In the genomic region with DNA sequence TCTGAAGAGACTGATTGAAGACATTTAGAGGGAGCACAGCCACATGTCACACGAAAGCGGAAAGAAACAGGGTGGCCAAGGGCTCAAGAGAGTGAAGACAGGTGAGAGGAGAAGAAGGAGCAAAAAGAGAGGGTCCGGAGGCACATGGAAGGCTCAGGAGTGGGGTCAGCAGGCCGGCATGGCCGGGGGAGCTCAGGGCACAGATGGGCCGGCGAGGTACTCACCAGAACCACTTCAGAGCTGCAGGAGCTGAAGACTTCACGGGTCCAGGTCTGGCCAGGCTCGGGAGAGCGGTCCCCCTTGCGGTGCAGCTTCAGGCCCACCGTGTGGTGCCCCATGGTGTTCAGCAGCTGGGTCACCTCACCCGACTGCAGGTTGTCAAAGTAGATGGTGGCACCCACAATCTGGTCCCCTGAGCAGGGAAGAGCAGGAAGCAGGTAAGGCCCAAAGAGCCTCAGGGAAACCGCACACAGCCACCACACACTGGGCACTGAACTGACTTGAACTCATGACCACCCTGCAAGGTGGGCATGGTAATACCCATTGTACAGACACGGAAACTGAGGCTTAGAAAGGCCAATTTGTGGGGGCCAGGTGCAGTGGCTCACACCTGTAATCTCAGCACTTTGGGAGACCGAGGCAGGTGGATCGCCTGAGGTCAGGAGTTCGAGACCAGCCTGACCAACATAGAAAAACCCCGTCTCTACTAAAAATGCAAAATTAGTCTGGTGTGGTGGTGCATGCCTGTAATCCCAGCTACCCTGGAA, we compare ENCODE assay signal across 28 cellular contexts. TPM values are rescaled to one million over a fixed set of nuclear protein-coding genes. Genes with fewer than 3 reads are reported as not detected.
DNase-seq lines count a peak whose midpoint lies in the region; ATAC-seq, FAIRE-seq and TF ChIP-seq lines count a peak whose summit lies in the region.
"Had no signal": no experiment of that assay in that cellular context is flagged by ENCODE, and none has a peak within 500 bp of the region (broad histone marks: within the 10 kb centered on the region; RNA-seq: fewer than 3 reads in every experiment).

No MANE protein-coding gene starts in this region.

- H3K36me3 ChIP-seq in CD8-positive, alpha-beta memory T cell (ENCODE audit: insufficient read depth, low read length) = peaks cover 50% of the 10 kb centered on the region
- H3K36me3 ChIP-seq in H7 (replicated peaks; ENCODE audit: control insufficient read depth, insufficient read depth, low read length) = no peaks in the 10 kb centered on the region
- peaks cover 50% of the 10 kb centered on the region; the same call in 1 of the 3 replicates for H3K36me3 ChIP-seq in K562 (ENCODE audit: control insufficient read depth, insufficient read depth, low read length)
- peaks cover 74% of the 10 kb centered on the region for H3K36me3 ChIP-seq in osteoblast (ENCODE audit: insufficient read depth, low read length)

- H3K9me1 ChIP-seq in K562 (ENCODE audit: control insufficient read depth, insufficient read depth, low read length) = peaks cover 2% of the 10 kb centered on the region

- no peak overlapping the region for H3K27ac ChIP-seq in CD8-positive, alpha-beta memory T cell (ENCODE audit: low read depth, low read length)
- H3K27ac ChIP-seq in K562 (ENCODE audit: extremely low read depth, low read depth, low read length) = no peak overlapping the region
- H3K27ac ChIP-seq in osteoblast (ENCODE audit: low read depth, low read length) = peak overlapping the region; percentile 28
- H3K27ac ChIP-seq: BLaER1 treated with 17β-estradiol and CSF1 and Interleukin-3, amounts not matched to agents 10 nM and 100 nM; left lung; prostate gland; SK-N-MC had no signal

- H3K4me2 ChIP-seq in K562 (ENCODE audit: insufficient read depth, low read length) = no peak overlapping the region
- H3K4me2 ChIP-seq in osteoblast (ENCODE audit: insufficient read depth, low read length) = no peak overlapping the region

- intact Hi-C loops in K562 (cut with micrococcal nuclease) = no loop called here

- no peak for TF ChIP-seq EP300 in K562 (IDR thresholded peaks at IDR 0.05; ENCODE audit: low read length)

- H3K9ac ChIP-seq in K562 (ENCODE audit: insufficient read depth in 1 of 2, low read depth in 2 of 2, low read length in 2 of 2) = peak overlapping the region in 1 of 2 experiments; percentile 56; a peak in 1 of 4 replicates
- H3K9ac ChIP-seq: BLaER1 treated with 17β-estradiol and CSF1 and Interleukin-3, amounts not matched to agents 10 nM and 100 nM had no signal

- H3K4me3 Mint-ChIP-seq in CD8-positive, alpha-beta memory T cell = peak overlapping the region in 1 of 7 donors; percentile 78
- H3K4me3 Mint-ChIP-seq: activated CD8-positive, alpha-beta T cell treated with anti-CD3 and anti-CD28 coated beads, Interleukin-2, amount 10 ng/mL, durations not matched to agents 7 days and 5 days; activated naive CD8-positive, alpha-beta T cell treated with anti-CD3 and anti-CD28 coated beads for 36 hours; T-helper 1 cell treated with Interleukin-12 subunit alpha and Interleukin-12 subunit beta and Interleukin-4 antibody, amounts not matched to agents 30 μg/mL and 1 μg/mL, for 36 hours had no signal

- WGBS in K562 (ENCODE audit: insufficient coverage, low coverage, missing lambda C conversion rate) = 78% methylated on average over 18 of the region's 19 CpGs

- H2AFZ ChIP-seq in K562 (ENCODE audit: low read depth, low read length) (no peak overlapping the region), osteoblast (ENCODE audit: low read length) (no peak overlapping the region)

- no peak for FAIRE-seq in K562 (lab: Jason Lieb, UNC)
- FAIRE-seq: bronchial epithelial cell, colon, islet of Langerhans had no signal

- peaks cover 12 to 82% (median 23%) of the 10 kb centered on the region in 3 donors for H3K36me3 Mint-ChIP-seq in CD8-positive, alpha-beta memory T cell

- no peak for DNase-seq in CD8-positive, alpha-beta memory T cell
- DNase-seq in H7 (peak; percentile 43), K562 (ENCODE audit: extremely low read depth in 1 of 4, low spot score in 3 of 4) (no peak), osteoblast (ENCODE audit: insufficient read length, low spot score, missing footprints) (peak; percentile 55), NCI-H345 treated with DMSO at 0.1 percent for 48 hours (lab: John Stamatoyannopoulos, UW; ENCODE audit: unreplicated experiment) (no peak)
- no peak for DNase-seq in effector CD8-positive, alpha-beta T cell (lab: John Stamatoyannopoulos, UW)
- DNase-seq: activated CD4-positive, CD25-positive, alpha-beta regulatory T cell treated with anti-CD3 and anti-CD28 coated beads, Interleukin-2, amount 50 U/mL, for 72 hours; activated CD8-positive, alpha-beta T cell treated with anti-CD3 and anti-CD28 coated beads, Interleukin-2, amount 10 ng/mL, durations not matched to agents 7 days and 5 days; activated effector memory CD4-positive, alpha-beta T cell treated with Interleukin-2 at 50 U/mL for 16 hours; activated naive CD8-positive, alpha-beta T cell treated with anti-CD3 and anti-CD28 coated beads for 36 hours; effector memory CD4-positive, alpha-beta T cell; glutamatergic neuron; left lung; NCI-H1092; NCI-H2171 treated with DMSO at 0.1 percent for 48 hours; OCI-M1; stimulated activated CD4-positive, alpha-beta T cell treated with anti-CD3 and anti-CD28 coated beads, Interleukin-15, amount 100 ng/mL, for 24 hours; stimulated activated CD4-positive, alpha-beta T cell treated with anti-CD3 and anti-CD28 coated beads, Interleukin-4, amount 100 ng/mL, for 4 hours; substantia nigra; trophoblast cell had no signal

- CTCF ChIA-PET in CD8-positive, alpha-beta memory T cell (lab: Charles Lee) = interaction anchor here (0.7 to 2.7 kb wide), 3 partner anchors 8 to 139 kb away, joined by 3 to 11 read pairs (median 3); no protein-coding TSS in a partner anchor
- CTCF ChIA-PET in K562 (lab: Yijun Ruan, JAX; ENCODE audit: low intra/inter-chr PET ratio) = no interaction called here

- H3K27me3 ChIP-seq in CD8-positive, alpha-beta memory T cell (ENCODE audit: insufficient read depth, low read length, poor library complexity, severe bottlenecking) = no peaks in the 10 kb centered on the region
- H3K27me3 ChIP-seq in H7 (ENCODE audit: control insufficient read depth, insufficient read depth, low read length) = no peaks in the 10 kb centered on the region
- no peaks in the 10 kb centered on the region for H3K27me3 ChIP-seq in K562 (ENCODE audit: control insufficient read depth in 2 of 2, insufficient read depth in 2 of 2, low read length in 2 of 2)
- H3K27me3 ChIP-seq in osteoblast (ENCODE audit: insufficient read depth, low read length) = no peaks in the 10 kb centered on the region
- H3K27me3 ChIP-seq: BLaER1 treated with 17β-estradiol and CSF1 and Interleukin-3, amounts not matched to agents 10 nM and 100 nM; left lung had no signal

- no TSS peak for BruUV-seq in K562 (replicated peaks; lab: Mats Ljungman, UMichigan)

- in situ Hi-C loops in K562 (cut with MboI) = no loop called here

- H3K9me3 ChIP-seq in CD8-positive, alpha-beta memory T cell (ENCODE audit: low read length) = no peaks in the 10 kb centered on the region
- no peaks in the 10 kb centered on the region for H3K9me3 ChIP-seq in K562 (replicated peaks; ENCODE audit: control insufficient read depth, insufficient read depth, low read depth, low read length)
- no peaks in the 10 kb centered on the region for H3K9me3 ChIP-seq in osteoblast (ENCODE audit: low read depth, low read length)
- H3K9me3 ChIP-seq: BLaER1 treated with 17β-estradiol and CSF1 and Interleukin-3, amounts not matched to agents 10 nM and 100 nM; left lung; prostate gland had no signal

- H3K9me3 Mint-ChIP-seq in CD8-positive, alpha-beta memory T cell = no peaks in the 10 kb centered on the region
- H3K9me3 Mint-ChIP-seq: activated naive CD8-positive, alpha-beta T cell treated with anti-CD3 and anti-CD28 coated beads for 36 hours; T-helper 1 cell treated with Interleukin-12 subunit alpha and Interleukin-12 subunit beta and Interleukin-4 antibody, amounts not matched to agents 30 μg/mL and 1 μg/mL, for 36 hours had no signal

- TF ChIP-seq POLR2A in K562 (conservative IDR thresholded peaks at IDR 0.05) = no peak

- H3K4me1 Mint-ChIP-seq in CD8-positive, alpha-beta memory T cell = peaks cover 49 to 77% (median 64%) of the 10 kb centered on the region in 3 donors

- TF ChIP-seq RAD21 in K562 (CRISPR knock-in tag; conservative IDR thresholded peaks at IDR 0.05 in 1 of 2, IDR thresholded peaks at IDR 0.05 in 1 of 2) = no peak

- TF ChIP-seq CTCF in K562 (IDR thresholded peaks at IDR 0.05 in 2 of 3, conservative IDR thresholded peaks at IDR 0.05 in 1 of 3; ENCODE audit: insufficient read depth in 2 of 3, low read depth in 1 of 3, low read length in 3 of 3) (no peak), osteoblast (IDR thresholded peaks at IDR 0.05; ENCODE audit: extremely low read depth, low read depth, low read length) (no peak)

- no peak overlapping the region for H3K4me3 ChIP-seq in CD8-positive, alpha-beta memory T cell (ENCODE audit: low read length)
- H3K4me3 ChIP-seq in H7 (ENCODE audit: insufficient read depth, low read depth, low read length) (no peak overlapping the region), K562 (no peak overlapping the region), osteoblast (ENCODE audit: insufficient read depth, low read length) (no peak overlapping the region)
- H3K4me3 ChIP-seq: BLaER1 treated with 17β-estradiol and CSF1 and Interleukin-3, amounts not matched to agents 10 nM and 100 nM; left lung; prostate gland; SK-N-MC had no signal

- H3K79me2 ChIP-seq in K562 (ENCODE audit: control insufficient read depth, insufficient read depth, low read length) = peaks cover 24% of the 10 kb centered on the region
- H3K79me2 ChIP-seq in osteoblast (ENCODE audit: insufficient read depth, low read length) = peaks cover 99% of the 10 kb centered on the region

- H3K27me3 Mint-ChIP-seq in CD8-positive, alpha-beta memory T cell = peaks cover 0 to 2% of the 10 kb centered on the region in 2 donors
- H3K27me3 Mint-ChIP-seq: activated naive CD8-positive, alpha-beta T cell treated with anti-CD3 and anti-CD28 coated beads for 36 hours had no signal

- ATAC-seq in K562 (no peak), HG03442 (IDR thresholded peaks at IDR 0.05; ENCODE audit: unreplicated experiment) (no peak)
- ATAC-seq: activated CD8-positive, alpha-beta T cell treated with anti-CD3 and anti-CD28 coated beads, Interleukin-2, amount 10 ng/mL, durations not matched to agents 7 days and 5 days; left lung had no signal

- peak overlapping the region in 7 of 8 donors; percentile 7 to 94 (median 74) for H3K27ac Mint-ChIP-seq in CD8-positive, alpha-beta memory T cell
- H3K27ac Mint-ChIP-seq: activated CD8-positive, alpha-beta T cell treated with anti-CD3 and anti-CD28 coated beads, Interleukin-2, amount 10 ng/mL, durations not matched to agents 7 days and 5 days; activated naive CD8-positive, alpha-beta T cell treated with anti-CD3 and anti-CD28 coated beads for 36 hours; T-helper 1 cell treated with Interleukin-12 subunit alpha and Interleukin-12 subunit beta and Interleukin-4 antibody, amounts not matched to agents 30 μg/mL and 1 μg/mL, for 36 hours had no signal

- peaks cover 22% of the 10 kb centered on the region for H3K4me1 ChIP-seq in CD8-positive, alpha-beta memory T cell (ENCODE audit: insufficient read depth, low read length)
- peaks cover 19 to 24% of the 10 kb centered on the region in 2 experiments for H3K4me1 ChIP-seq in K562 (replicated peaks in 1 of 2; ENCODE audit: control insufficient read depth in 2 of 2, insufficient read depth in 2 of 2, low read length in 2 of 2)
- peaks cover 30% of the 10 kb centered on the region for H3K4me1 ChIP-seq in osteoblast (ENCODE audit: insufficient read depth, low read length)

- no peaks in the 10 kb centered on the region; the same call in none of the 2 replicates for H4K20me1 ChIP-seq in K562 (replicated peaks; ENCODE audit: control insufficient read depth, insufficient read depth, low read length)
- peaks cover 93% of the 10 kb centered on the region for H4K20me1 ChIP-seq in osteoblast (ENCODE audit: insufficient read depth, low read length)

- POLR2A ChIA-PET in CD8-positive, alpha-beta memory T cell (lab: Charles Lee) = interaction anchor here (0.5 kb wide), 1 partner anchor 48 kb away, joined by 6 read pairs; no protein-coding TSS in a partner anchor
- POLR2A ChIA-PET in K562 (lab: Yijun Ruan, JAX) = interaction anchor here (1.2 to 1.5 kb wide), 3 partner anchors 9 to 35 kb away, joined by 3 to 7 read pairs (median 5); no protein-coding TSS in a partner anchor

RNA-seq across cellular contexts. Expression of gene AHNAK, which starts 11.6 kb away (rescaled TPM):
- 100 to 1,000 TPM; 187 to 193 TPM for total RNA-seq in CD8-positive, alpha-beta memory T cell
- polyA plus RNA-seq in CD8-positive, alpha-beta memory T cell = 125 TPM
- total RNA-seq in H7 (2014; rRNA removed; shearing (Covaris generic)) = 8.3 and 11.2 TPM in 2 replicates
- total RNA-seq in K562 (2011; cell fraction: chromatin; rRNA removed; ENCODE audit: low replicate concordance) = 39.7 and 135 TPM in 2 replicates
- total RNA-seq in K562 (2011; cell fraction: nucleolus; rRNA removed) = 22.0 and 31.1 TPM in 2 replicates
- 33.6 and 34.6 TPM in 2 replicates for total RNA-seq in K562 (2011; cell fraction: nucleoplasm; rRNA removed)
- 66.4 and 75.0 TPM in 2 replicates for total RNA-seq in K562 (2014; rRNA removed)
- total RNA-seq in K562 (2014; rRNA removed; fragmentation: Illumina TruSeq; extraction: Trizol) = 44.1 and 45.1 TPM in 2 replicates
- total RNA-seq in K562 (2015; rRNA removed; fragmentation: Illumina TruSeq; extraction: Trizol) = 71.3 and 71.7 TPM in 2 replicates
- 89.2 and 89.7 TPM in 2 replicates for total RNA-seq in K562 (2021)
- polyA plus RNA-seq in K562 (2011; rRNA removed) = 17.6 and 33.5 TPM in 2 replicates
- 5.7 and 18.0 TPM in 2 replicates for polyA plus RNA-seq in K562 (2011; cell fraction: cytosol; rRNA removed)
- 53.7 and 161 TPM in 2 replicates for polyA plus RNA-seq in K562 (2011; cell fraction: nucleus; rRNA removed)
- 43.6 and 58.2 TPM in 2 replicates for polyA plus RNA-seq in K562 (2012)
- 35.3 and 45.0 TPM in 2 replicates for polyA plus RNA-seq in K562 (2014; fragmentation: Illumina TruSeq; extraction: Trizol)
- 1 to 10 TPM; 1.5 to 2.5 TPM for polyA plus RNA-seq in K562 (2014; fragmentation: Nextera tagmentation; extraction: Ambion mirVana)
- polyA plus RNA-seq in K562 (2014; rRNA removed) = 26.0 and 30.1 TPM in 2 replicates
- 82.9 and 138 TPM in 2 replicates for polyA minus RNA-seq in K562 (2011; rRNA and poly(A)+ RNA removed)
- polyA minus RNA-seq in K562 (2011; cell fraction: cytosol; rRNA and poly(A)+ RNA removed) = 55.4 and 84.5 TPM in 2 replicates
- 20.5 and 109 TPM in 2 replicates for polyA minus RNA-seq in K562 (2011; cell fraction: nucleus; rRNA and poly(A)+ RNA removed)
- 646 and 720 TPM in 2 replicates for total RNA-seq in osteoblast

RNA-seq across cellular contexts. Expression of gene EEF1G, which starts 38.7 kb away (rescaled TPM):
- 1,000 to 10,000 TPM; 1,800 to 1,846 TPM for total RNA-seq in CD8-positive, alpha-beta memory T cell
- 1,157 TPM for polyA plus RNA-seq in CD8-positive, alpha-beta memory T cell
- 1,781 and 1,948 TPM in 2 replicates for total RNA-seq in H7 (2014; rRNA removed; shearing (Covaris generic))
- total RNA-seq in K562 (2011; cell fraction: chromatin; rRNA removed; ENCODE audit: low replicate concordance) = 157 and 277 TPM in 2 replicates
- 471 and 476 TPM in 2 replicates for total RNA-seq in K562 (2011; cell fraction: nucleolus; rRNA removed)
- total RNA-seq in K562 (2011; cell fraction: nucleoplasm; rRNA removed) = 624 and 1,167 TPM in 2 replicates
- 2,058 and 2,269 TPM in 2 replicates for total RNA-seq in K562 (2014; rRNA removed)
- 1,872 and 2,117 TPM in 2 replicates for total RNA-seq in K562 (2014; rRNA removed; fragmentation: Illumina TruSeq; extraction: Trizol)
- 2,017 and 2,035 TPM in 2 replicates for total RNA-seq in K562 (2015; rRNA removed; fragmentation: Illumina TruSeq; extraction: Trizol)
- total RNA-seq in K562 (2021) = 1,822 and 1,912 TPM in 2 replicates
- polyA plus RNA-seq in K562 (2011; rRNA removed) = 2,098 and 2,266 TPM in 2 replicates
- polyA plus RNA-seq in K562 (2011; cell fraction: cytosol; rRNA removed) = 2,402 and 2,852 TPM in 2 replicates
- polyA plus RNA-seq in K562 (2011; cell fraction: nucleus; rRNA removed) = 1,113 and 1,374 TPM in 2 replicates
- 1,964 and 2,831 TPM in 2 replicates for polyA plus RNA-seq in K562 (2012)
- polyA plus RNA-seq in K562 (2014; fragmentation: Illumina TruSeq; extraction: Trizol) = 1,982 and 2,349 TPM in 2 replicates
- 1,000 to 10,000 TPM in 1 of 2 experiments, 100 to 1,000 TPM in 1; 985 to 1,460 TPM for polyA plus RNA-seq in K562 (2014; fragmentation: Nextera tagmentation; extraction: Ambion mirVana)
- polyA plus RNA-seq in K562 (2014; rRNA removed) = 1,633 and 1,674 TPM in 2 replicates
- 1,497 and 1,545 TPM in 2 replicates for polyA minus RNA-seq in K562 (2011; rRNA and poly(A)+ RNA removed)
- 1,399 and 1,500 TPM in 2 replicates for polyA minus RNA-seq in K562 (2011; cell fraction: cytosol; rRNA and poly(A)+ RNA removed)
- polyA minus RNA-seq in K562 (2011; cell fraction: nucleus; rRNA and poly(A)+ RNA removed) = 145 and 316 TPM in 2 replicates
- 1,004 and 1,049 TPM in 2 replicates for total RNA-seq in osteoblast

RNA-seq across cellular contexts. Expression of gene TUT1, which starts 56.4 kb away (rescaled TPM):
- total RNA-seq in CD8-positive, alpha-beta memory T cell = 10 to 100 TPM; 30.8 to 32.7 TPM
- polyA plus RNA-seq in CD8-positive, alpha-beta memory T cell = 13.7 TPM
- 25.8 and 29.4 TPM in 2 replicates for total RNA-seq in H7 (2014; rRNA removed; shearing (Covaris generic))
- 47.7 and 72.1 TPM in 2 replicates for total RNA-seq in K562 (2011; cell fraction: chromatin; rRNA removed; ENCODE audit: low replicate concordance)
- total RNA-seq in K562 (2011; cell fraction: nucleolus; rRNA removed) = 38.0 and 41.8 TPM in 2 replicates
- total RNA-seq in K562 (2011; cell fraction: nucleoplasm; rRNA removed) = 30.8 and 37.0 TPM in 2 replicates
- total RNA-seq in K562 (2014; rRNA removed) (18.5 and 20.9 TPM in 2 replicates), K562 (2014; rRNA removed; fragmentation: Illumina TruSeq; extraction: Trizol) (7.2 and 9.6 TPM in 2 replicates), K562 (2015; rRNA removed; fragmentation: Illumina TruSeq; extraction: Trizol) (11.5 and 12.4 TPM in 2 replicates), K562 (2021) (38.9 and 44.3 TPM in 2 replicates), osteoblast (6.5 and 7.6 TPM in 2 replicates)
- polyA plus RNA-seq in K562 (2011; rRNA removed) (15.7 and 31.2 TPM in 2 replicates), K562 (2014; fragmentation: Illumina TruSeq; extraction: Trizol) (22.8 and 26.7 TPM in 2 replicates), K562 (2014; fragmentation: Nextera tagmentation; extraction: Ambion mirVana) (1 to 10 TPM in 1 of 2 experiments, under 1 TPM in 1; 0.66 to 1.5 TPM), K562 (2014; rRNA removed) (24.3 and 28.2 TPM in 2 replicates)
- polyA plus RNA-seq in K562 (2011; cell fraction: cytosol; rRNA removed) = 12.9 and 21.9 TPM in 2 replicates
- 57.1 and 64.8 TPM in 2 replicates for polyA plus RNA-seq in K562 (2011; cell fraction: nucleus; rRNA removed)
- 25.7 and 28.0 TPM in 2 replicates for polyA plus RNA-seq in K562 (2012)
- polyA minus RNA-seq in K562 (2011; rRNA and poly(A)+ RNA removed) = 12.0 and 15.6 TPM in 2 replicates
- polyA minus RNA-seq in K562 (2011; cell fraction: cytosol; rRNA and poly(A)+ RNA removed) = 8.6 and 12.8 TPM in 2 replicates
- polyA minus RNA-seq in K562 (2011; cell fraction: nucleus; rRNA and poly(A)+ RNA removed) = 10.0 and 15.2 TPM in 2 replicates

Comparison
In these comparisons a context has a peak if more than half of its experiments do, and no peak if none do; other contexts are left out.
1. DNase-seq: peak in H7 (single experiment) and osteoblast (single experiment); none in CD8-positive, alpha-beta memory T cell (0 of 5), K562 (0 of 4), NCI-H345 treated with DMSO at 0.1 percent for 48 hours (single experiment) and effector CD8-positive, alpha-beta T cell (single experiment).